17 cellular contexts compared by ENCODE assay signal in the genomic region with DNA sequence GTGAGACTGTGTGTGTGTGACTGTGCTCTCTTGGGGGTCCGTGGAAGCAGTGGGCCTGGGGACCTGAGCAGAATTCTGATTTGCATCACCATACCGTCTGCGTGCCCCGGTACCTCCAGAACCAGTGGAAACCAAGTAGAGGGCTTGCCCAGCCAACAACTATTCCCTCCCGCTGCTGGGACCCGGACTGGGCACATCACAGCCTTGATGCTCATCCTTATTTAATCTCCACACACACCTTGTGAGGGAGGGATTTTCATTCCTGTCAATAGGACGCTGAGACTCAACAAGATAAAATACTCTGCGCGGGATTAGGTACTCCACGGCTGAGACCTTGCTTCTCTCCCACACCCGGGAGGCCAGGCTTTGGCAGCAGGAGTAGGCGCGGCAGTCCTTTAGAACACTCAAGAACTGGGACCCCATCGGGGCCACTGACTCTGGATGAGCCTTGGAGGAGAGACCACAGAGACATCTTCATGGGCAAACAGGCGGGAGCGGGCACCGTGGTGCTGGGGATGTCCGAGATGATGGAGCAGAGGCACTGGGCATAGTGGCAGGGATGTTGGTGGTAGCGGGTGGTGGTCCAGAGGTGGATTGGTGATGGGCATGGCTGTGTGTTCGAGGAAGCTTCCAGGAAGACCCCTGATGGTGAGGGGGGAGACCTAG.
"Had no signal": no experiment of that assay in that cellular context is flagged by ENCODE, and none has a peak within 500 bp of the region (broad histone marks: within the 10 kb centered on the region; RNA-seq: fewer than 3 reads in every experiment).

No MANE protein-coding gene starts in this region.

- ATAC-seq: activated CD8-positive, alpha-beta memory T cell treated with anti-CD3 and anti-CD28 coated beads, Interleukin-2, amount 10 ng/mL, durations not matched to agents 7 days and 5 days; effector memory CD8-positive, alpha-beta T cell; left lobe of liver; natural killer cell treated with Interleukin-12 subunit alpha and Interleukin-12 subunit beta and Interleukin-15 and Interleukin-18, amount 100 ng/mL, for 72 hours had no signal

- H3K36me3 ChIP-seq: colonic mucosa, neutrophil, ovary, prostate gland, right atrium auricular region, tibial artery had no signal

- DNase-seq: activated CD4-positive, alpha-beta memory T cell treated with anti-CD3 and anti-CD28 coated beads, Interleukin-2, amount 10 ng/mL, durations not matched to agents 7 days and 5 days; activated CD4-positive, alpha-beta T cell treated with anti-CD3 and anti-CD28 coated beads, Interleukin-2, amount 10 ng/mL, durations not matched to agents 24 days and 14 days; activated CD8-positive, alpha-beta memory T cell treated with anti-CD3 and anti-CD28 coated beads, Interleukin-2, amount 10 ng/mL, durations not matched to agents 7 days and 5 days; activated gamma-delta T cell treated with Interleukin-2 at 50 U/mL for 16 hours; colonic mucosa; effector memory CD8-positive, alpha-beta T cell; midbrain; ovary; stimulated activated CD4-positive, alpha-beta T cell treated with anti-CD3 and anti-CD28 coated beads, Interleukin-1b, Interleukin-23, amount 100 ng/mL, for 48 hours; T-helper 1 cell; tibial artery had no signal

- H3K4me1 ChIP-seq: colonic mucosa, prostate gland, right atrium auricular region had no signal

- H3K4me3 ChIP-seq: colonic mucosa, dorsolateral prefrontal cortex, ovary, prostate gland, right atrium auricular region, tibial artery had no signal

- H3K27ac ChIP-seq: colonic mucosa, dorsolateral prefrontal cortex, neutrophil, ovary, prostate gland, right atrium auricular region had no signal

- H3K9me3 ChIP-seq: colonic mucosa, neutrophil, ovary, prostate gland, right atrium auricular region, tibial artery had no signal

- H3K27me3 ChIP-seq: colonic mucosa, ovary, right atrium auricular region, tibial artery had no signal
